Comparison of ENCODE assay signal across 11 cellular contexts in genomic region chr12:6267007-6267721, GRCh38. TPM values are rescaled to one million over a fixed set of nuclear protein-coding genes. Genes with fewer than 3 reads are reported as not detected.
A peak's percentile ranks its signal among the peaks of the same experiment; 100 is the strongest.
DNase-seq lines count a peak whose midpoint lies in the region; ATAC-seq, FAIRE-seq and TF ChIP-seq lines count a peak whose summit lies in the region.
"Had no signal": no experiment of that assay in that cellular context is flagged by ENCODE, and none has a peak within 500 bp of the region (broad histone marks: within the 10 kb centered on the region; RNA-seq: fewer than 3 reads in every experiment).

No MANE protein-coding gene starts in this region.

- H3K9ac ChIP-seq in OCI-LY1 (ENCODE audit: low read length) = no peak overlapping the region
- no peak overlapping the region for H3K9ac ChIP-seq in MM.1S (ENCODE audit: low read length)

- H3K4me3 ChIP-seq in OCI-LY1 (ENCODE audit: low read depth, low read length, poor library complexity, severe bottlenecking) (no peak overlapping the region), epithelial cell of proximal tubule (ENCODE audit: low read depth, low read length) (no peak overlapping the region), MM.1S (ENCODE audit: low read length) (no peak overlapping the region), coronary artery (no peak overlapping the region)

- no peaks in the 10 kb centered on the region for H4K20me1 ChIP-seq in OCI-LY1 (ENCODE audit: insufficient read depth, low read length)
- no peaks in the 10 kb centered on the region for H4K20me1 ChIP-seq in MM.1S (ENCODE audit: insufficient read depth, low read length)

- H3K79me2 ChIP-seq in OCI-LY1 (ENCODE audit: insufficient read depth, low read length) (peaks cover 3% of the 10 kb centered on the region; the same call in 1 of the 2 replicates), MM.1S (ENCODE audit: low read length) (no peaks in the 10 kb centered on the region)

- no peak for TF ChIP-seq POLR2A in GM12891 (IDR thresholded peaks at IDR 0.05; ENCODE audit: low read depth, low read length)

- H3K9me2 ChIP-seq in OCI-LY1 (ENCODE audit: low read depth, low read length) = no peaks in the 10 kb centered on the region
- H3K9me2 ChIP-seq in MM.1S (replicated peaks; ENCODE audit: insufficient read depth, low read length) = no peaks in the 10 kb centered on the region

- DNase-seq in GM12891 (ENCODE audit: insufficient read length, low spot score) (no peak), epithelial cell of proximal tubule (ENCODE audit: low read depth) (peak; percentile 86), MM.1S (no peak), coronary artery (ENCODE audit: low spot score) (no peak)
- DNase-seq in stimulated activated CD4-positive, alpha-beta T cell treated with anti-CD3 and anti-CD28 coated beads, Interleukin-15, amount 100 ng/mL, for 48 hours (ENCODE audit: low read depth in 2 of 2) = peak; percentile 38 to 59
- DNase-seq: amygdala, NCI-H1417 treated with DMSO at 0.1 percent for 48 hours had no signal

- H3F3A ChIP-seq in OCI-LY1 (ENCODE audit: insufficient read depth, low read length) (no peaks in the 10 kb centered on the region), MM.1S (ENCODE audit: insufficient read depth, low read length) (peaks cover 6% of the 10 kb centered on the region; the same call in 1 of the 2 replicates)

- ATAC-seq in GM21786 (IDR thresholded peaks at IDR 0.05; ENCODE audit: unreplicated experiment) (no peak), HG03571 (IDR thresholded peaks at IDR 0.05; ENCODE audit: unreplicated experiment) (no peak)

- H3K36me3 ChIP-seq in OCI-LY1 (ENCODE audit: insufficient read depth, low read length) (no peaks in the 10 kb centered on the region), MM.1S (replicated peaks; ENCODE audit: insufficient read depth, low read length) (no peaks in the 10 kb centered on the region)

- H3K27ac ChIP-seq in OCI-LY1 (ENCODE audit: low read depth, low read length, poor library complexity, severe bottlenecking) (peak overlapping the region; percentile 74), MM.1S (ENCODE audit: low read length) (no peak overlapping the region), coronary artery (no peak overlapping the region)

- H2AFZ ChIP-seq in OCI-LY1 (ENCODE audit: low read length) = no peak overlapping the region
- H2AFZ ChIP-seq in MM.1S (ENCODE audit: low read length) = no peak overlapping the region

- H3K27me3 ChIP-seq in OCI-LY1 (ENCODE audit: insufficient read depth, low read length) (no peaks in the 10 kb centered on the region), MM.1S (replicated peaks; ENCODE audit: insufficient read depth, low read length) (no peaks in the 10 kb centered on the region)

- peak; percentile 36; the same call in 1 of the 2 replicates for TF ChIP-seq CTCF in OCI-LY1 (IDR thresholded peaks at IDR 0.05; ENCODE audit: low read length)
- TF ChIP-seq CTCF in epithelial cell of proximal tubule (conservative IDR thresholded peaks at IDR 0.05; ENCODE audit: low read depth, low read length) = peak; percentile 50
- no peak for TF ChIP-seq CTCF in MM.1S (IDR thresholded peaks at IDR 0.05; ENCODE audit: low read length)
- no peak for TF ChIP-seq CTCF in coronary artery (IDR thresholded peaks at IDR 0.05)

- FAIRE-seq in GM12891 (lab: Jason Lieb, UNC) = peak; percentile 77

- H3K9me3 ChIP-seq in OCI-LY1 (ENCODE audit: low read length) (no peaks in the 10 kb centered on the region), MM.1S (replicated peaks; ENCODE audit: insufficient read depth, low read length) (no peaks in the 10 kb centered on the region)

- H3K4me1 ChIP-seq in OCI-LY1 (ENCODE audit: insufficient read depth, low read length, severe bottlenecking) = peaks cover 46% of the 10 kb centered on the region
- H3K4me1 ChIP-seq in MM.1S (ENCODE audit: low read length) = peaks cover 11% of the 10 kb centered on the region

- no peak overlapping the region for H3K4me2 ChIP-seq in OCI-LY1 (ENCODE audit: low read length)
- H3K4me2 ChIP-seq in MM.1S (ENCODE audit: low read depth, low read length) = no peak overlapping the region

TF ChIP-seq in GM12891, 5 proteins besides CTCF, POLR2A, EP300 and RAD21:
- TF ChIP-seq POLR2AphosphoS5 (IDR thresholded peaks at IDR 0.05; ENCODE audit: low read depth, low read length) (no peak), POU2F2 (IDR thresholded peaks at IDR 0.05; ENCODE audit: low read depth, low read length) (0 out of 2 replicates have a peak, but pooled peaks have one; percentile 33), SPI1 (IDR thresholded peaks at IDR 0.05; ENCODE audit: low read depth, low read length) (no peak), TAF1 (IDR thresholded peaks at IDR 0.05; ENCODE audit: low read depth, low read length) (no peak), PAX5 (IDR thresholded peaks at IDR 0.05; ENCODE audit: insufficient read depth, low read length, severe bottlenecking) (no peak)

RNA-seq across cellular contexts. Expression of gene PLEKHG6, which starts 43.3 kb away (rescaled TPM):
- polyA plus RNA-seq in GM12891 (2012; ENCODE audit: low read depth, missing spikeins) = 3.2 TPM
- 3.5 and 9.6 TPM in 2 replicates for total RNA-seq in epithelial cell of proximal tubule
- total RNA-seq: myocyte had no signal

Comparison
In these comparisons a context has a peak if more than half of its experiments do, and no peak if none do; other contexts are left out.
1. DNase-seq: peak in epithelial cell of proximal tubule (single experiment) and stimulated activated CD4-positive, alpha-beta T cell treated with anti-CD3 and anti-CD28 coated beads, Interleukin-15, amount 100 ng/mL, for 48 hours (2 of 2); none in GM12891 (single experiment), MM.1S (single experiment) and coronary artery (single experiment).
2. CTCF ChIP-seq: peak in OCI-LY1 (single experiment) and epithelial cell of proximal tubule (single experiment); none in MM.1S (single experiment) and coronary artery (single experiment).